1 cellular context compared by ENCODE assay signal in the genomic region with DNA sequence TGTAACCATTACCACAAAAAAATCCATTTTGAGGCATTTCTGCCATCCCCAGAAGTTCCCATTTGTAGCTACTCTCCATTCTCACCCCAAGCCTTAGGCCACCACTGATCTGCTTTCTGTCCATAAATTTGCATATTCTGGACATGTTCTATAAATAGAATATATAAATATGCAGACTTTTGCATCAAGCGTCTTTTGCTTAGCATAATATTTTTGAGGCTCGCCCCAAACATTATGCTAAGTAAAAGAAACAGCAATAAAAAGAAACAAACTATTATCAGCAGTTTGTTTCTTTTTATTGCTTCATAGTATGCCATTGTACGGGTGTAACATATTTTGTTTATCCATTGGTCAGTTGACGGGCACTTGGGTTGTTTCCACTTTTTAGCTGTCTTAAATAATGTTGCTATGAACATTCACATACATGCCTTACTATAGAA.
TF ChIP-seq lines count a peak whose summit lies in the region.

No MANE protein-coding gene starts in this region.

TF ChIP-seq in K562, 482 proteins besides CTCF, POLR2A, EP300 and RAD21 (continued from another document):
- TF ChIP-seq ARID1B (IDR thresholded peaks at IDR 0.05), result no peak
- TF ChIP-seq MEF2D (tag; conservative IDR thresholded peaks at IDR 0.05; ENCODE audit: low read depth), result 0 out of 2 replicates have a peak, but pooled peaks have one; percentile 21
- no peak for TF ChIP-seq GABPB1 (CRISPR knock-in tag; IDR thresholded peaks at IDR 0.05)
- no peak for TF ChIP-seq NELFE (IDR thresholded peaks at IDR 0.05; ENCODE audit: insufficient read depth, insufficient read length)
- TF ChIP-seq ILF3 (IDR thresholded peaks at IDR 0.05; ENCODE audit: borderline replicate concordance), result peak; percentile 85
- TF ChIP-seq, protein P1, sequence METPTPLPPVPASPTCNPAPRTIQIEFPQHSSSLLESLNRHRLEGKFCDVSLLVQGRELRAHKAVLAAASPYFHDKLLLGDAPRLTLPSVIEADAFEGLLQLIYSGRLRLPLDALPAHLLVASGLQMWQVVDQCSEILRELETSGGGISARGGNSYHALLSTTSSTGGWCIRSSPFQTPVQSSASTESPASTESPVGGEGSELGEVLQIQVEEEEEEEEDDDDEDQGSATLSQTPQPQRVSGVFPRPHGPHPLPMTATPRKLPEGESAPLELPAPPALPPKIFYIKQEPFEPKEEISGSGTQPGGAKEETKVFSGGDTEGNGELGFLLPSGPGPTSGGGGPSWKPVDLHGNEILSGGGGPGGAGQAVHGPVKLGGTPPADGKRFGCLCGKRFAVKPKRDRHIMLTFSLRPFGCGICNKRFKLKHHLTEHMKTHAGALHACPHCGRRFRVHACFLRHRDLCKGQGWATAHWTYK (CRISPR knock-in tag; IDR thresholded peaks at IDR 0.05), result no peak
- TF ChIP-seq TEAD4 (IDR thresholded peaks at IDR 0.05; ENCODE audit: low read length), result peak; percentile 15; the same call in 1 of the 2 replicates
- no peak for TF ChIP-seq TEAD4 (CRISPR knock-in tag; IDR thresholded peaks at IDR 0.05; ENCODE audit: borderline replicate concordance)
- TF ChIP-seq, protein P2, sequence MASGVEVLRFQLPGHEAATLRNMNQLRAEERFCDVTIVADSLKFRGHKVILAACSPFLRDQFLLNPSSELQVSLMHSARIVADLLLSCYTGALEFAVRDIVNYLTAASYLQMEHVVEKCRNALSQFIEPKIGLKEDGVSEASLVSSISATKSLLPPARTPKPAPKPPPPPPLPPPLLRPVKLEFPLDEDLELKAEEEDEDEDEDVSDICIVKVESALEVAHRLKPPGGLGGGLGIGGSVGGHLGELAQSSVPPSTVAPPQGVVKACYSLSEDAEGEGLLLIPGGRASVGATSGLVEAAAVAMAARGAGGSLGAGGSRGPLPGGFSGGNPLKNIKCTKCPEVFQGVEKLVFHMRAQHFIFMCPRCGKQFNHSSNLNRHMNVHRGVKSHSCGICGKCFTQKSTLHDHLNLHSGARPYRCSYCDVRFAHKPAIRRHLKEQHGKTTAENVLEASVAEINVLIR (CRISPR knock-in tag; IDR thresholded peaks at IDR 0.05), result no peak
- TF ChIP-seq ZNF445 (CRISPR knock-in tag; IDR thresholded peaks at IDR 0.05; ENCODE audit: low read depth), result no peak
- no peak for TF ChIP-seq KLF16 (IDR thresholded peaks at IDR 0.05)
- TF ChIP-seq, protein P3, sequence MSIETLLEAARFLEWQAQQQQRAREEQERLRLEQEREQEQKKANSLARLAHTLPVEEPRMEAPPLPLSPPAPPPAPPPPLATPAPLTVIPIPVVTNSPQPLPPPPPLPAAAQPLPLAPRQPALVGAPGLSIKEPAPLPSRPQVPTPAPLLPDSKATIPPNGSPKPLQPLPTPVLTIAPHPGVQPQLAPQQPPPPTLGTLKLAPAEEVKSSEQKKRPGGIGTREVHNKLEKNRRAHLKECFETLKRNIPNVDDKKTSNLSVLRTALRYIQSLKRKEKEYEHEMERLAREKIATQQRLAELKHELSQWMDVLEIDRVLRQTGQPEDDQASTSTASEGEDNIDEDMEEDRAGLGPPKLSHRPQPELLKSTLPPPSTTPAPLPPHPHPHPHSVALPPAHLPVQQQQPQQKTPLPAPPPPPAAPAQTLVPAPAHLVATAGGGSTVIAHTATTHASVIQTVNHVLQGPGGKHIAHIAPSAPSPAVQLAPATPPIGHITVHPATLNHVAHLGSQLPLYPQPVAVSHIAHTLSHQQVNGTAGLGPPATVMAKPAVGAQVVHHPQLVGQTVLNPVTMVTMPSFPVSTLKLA (conservative IDR thresholded peaks at IDR 0.05), result no peak
- TF ChIP-seq DIDO1 (tag; IDR thresholded peaks at IDR 0.05; ENCODE audit: low read depth), result no peak
- TF ChIP-seq, protein P4, sequence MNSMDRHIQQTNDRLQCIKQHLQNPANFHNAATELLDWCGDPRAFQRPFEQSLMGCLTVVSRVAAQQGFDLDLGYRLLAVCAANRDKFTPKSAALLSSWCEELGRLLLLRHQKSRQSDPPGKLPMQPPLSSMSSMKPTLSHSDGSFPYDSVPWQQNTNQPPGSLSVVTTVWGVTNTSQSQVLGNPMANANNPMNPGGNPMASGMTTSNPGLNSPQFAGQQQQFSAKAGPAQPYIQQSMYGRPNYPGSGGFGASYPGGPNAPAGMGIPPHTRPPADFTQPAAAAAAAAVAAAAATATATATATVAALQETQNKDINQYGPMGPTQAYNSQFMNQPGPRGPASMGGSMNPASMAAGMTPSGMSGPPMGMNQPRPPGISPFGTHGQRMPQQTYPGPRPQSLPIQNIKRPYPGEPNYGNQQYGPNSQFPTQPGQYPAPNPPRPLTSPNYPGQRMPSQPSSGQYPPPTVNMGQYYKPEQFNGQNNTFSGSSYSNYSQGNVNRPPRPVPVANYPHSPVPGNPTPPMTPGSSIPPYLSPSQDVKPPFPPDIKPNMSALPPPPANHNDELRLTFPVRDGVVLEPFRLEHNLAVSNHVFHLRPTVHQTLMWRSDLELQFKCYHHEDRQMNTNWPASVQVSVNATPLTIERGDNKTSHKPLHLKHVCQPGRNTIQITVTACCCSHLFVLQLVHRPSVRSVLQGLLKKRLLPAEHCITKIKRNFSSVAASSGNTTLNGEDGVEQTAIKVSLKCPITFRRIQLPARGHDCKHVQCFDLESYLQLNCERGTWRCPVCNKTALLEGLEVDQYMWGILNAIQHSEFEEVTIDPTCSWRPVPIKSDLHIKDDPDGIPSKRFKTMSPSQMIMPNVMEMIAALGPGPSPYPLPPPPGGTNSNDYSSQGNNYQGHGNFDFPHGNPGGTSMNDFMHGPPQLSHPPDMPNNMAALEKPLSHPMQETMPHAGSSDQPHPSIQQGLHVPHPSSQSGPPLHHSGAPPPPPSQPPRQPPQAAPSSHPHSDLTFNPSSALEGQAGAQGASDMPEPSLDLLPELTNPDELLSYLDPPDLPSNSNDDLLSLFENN (IDR thresholded peaks at IDR 0.05; ENCODE audit: low read depth in 2 of 2, low read length in 2 of 2), result peak in 1 of 2 experiments; percentile 45; a peak in 1 of 4 replicates
- TF ChIP-seq, protein P5, sequence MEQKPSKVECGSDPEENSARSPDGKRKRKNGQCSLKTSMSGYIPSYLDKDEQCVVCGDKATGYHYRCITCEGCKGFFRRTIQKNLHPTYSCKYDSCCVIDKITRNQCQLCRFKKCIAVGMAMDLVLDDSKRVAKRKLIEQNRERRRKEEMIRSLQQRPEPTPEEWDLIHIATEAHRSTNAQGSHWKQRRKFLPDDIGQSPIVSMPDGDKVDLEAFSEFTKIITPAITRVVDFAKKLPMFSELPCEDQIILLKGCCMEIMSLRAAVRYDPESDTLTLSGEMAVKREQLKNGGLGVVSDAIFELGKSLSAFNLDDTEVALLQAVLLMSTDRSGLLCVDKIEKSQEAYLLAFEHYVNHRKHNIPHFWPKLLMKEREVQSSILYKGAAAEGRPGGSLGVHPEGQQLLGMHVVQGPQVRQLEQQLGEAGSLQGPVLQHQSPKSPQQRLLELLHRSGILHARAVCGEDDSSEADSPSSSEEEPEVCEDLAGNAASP (IDR thresholded peaks at IDR 0.05), result no peak
